In genomic region chr15:56887782-56888127, GRCh38 we compare ENCODE assay signal across 8 cellular contexts. TPM values are rescaled to one million over a fixed set of nuclear protein-coding genes. Genes with fewer than 3 reads are reported as not detected.
A peak's percentile ranks its signal among the peaks of the same experiment; 100 is the strongest.
DNase-seq lines count a peak whose midpoint lies in the region; ATAC-seq and TF ChIP-seq lines count a peak whose summit lies in the region.

No MANE protein-coding gene starts in this region.

- TF ChIP-seq CTCF in activated B cell treated with CpG ODN at 0.5 μM for 24 hours (IDR thresholded peaks at IDR 0.05): no peak

- ATAC-seq in activated B cell treated with CpG ODN at 0.5 μM for 24 hours (ENCODE audit: low read depth): no peak
- ATAC-seq in right cardiac atrium: no peak
- no peak for ATAC-seq in GM18873 (IDR thresholded peaks at IDR 0.05; ENCODE audit: low FRiP score, unreplicated experiment)

- H3K27me3 Mint-ChIP-seq in activated B cell treated with CpG ODN at 0.5 μM for 24 hours: no peaks in the 10 kb centered on the region

- peak overlapping the region; percentile 91 for H3K27ac Mint-ChIP-seq in activated B cell treated with CpG ODN at 0.5 μM for 24 hours

- no peaks in the 10 kb centered on the region for H3K9me3 ChIP-seq in right cardiac atrium (ENCODE audit: control insufficient read depth, low read length)
- no peaks in the 10 kb centered on the region for H3K9me3 ChIP-seq in skeletal muscle tissue (ENCODE audit: control insufficient read depth in 3 of 3, low read length in 3 of 3)

- 5% methylated on average over 1 of the region's 1 CpG for WGBS in right cardiac atrium

- intact Hi-C loops in activated B cell treated with CpG ODN at 0.5 μM for 24 hours (cut with micrococcal nuclease): loop anchor here (1.0 to 10.0 kb wide), 7 partner anchors 10 to 643 kb away; partner anchors contain the start of genes RFX7, TCF12 and ZNF280D
- intact Hi-C loops in right cardiac atrium (cut with DNase I): loop anchor here in 3 of 4 donors (1.0 to 2.0 kb wide), 2 partner anchors 31 kb away; partner anchors contain the start of gene TCF12 (in 3 of the 3)

- peak overlapping the region; percentile 87 for H3K4me3 Mint-ChIP-seq in activated B cell treated with CpG ODN at 0.5 μM for 24 hours

- H3K9me3 Mint-ChIP-seq in activated B cell treated with CpG ODN at 0.5 μM for 24 hours: no peaks in the 10 kb centered on the region

- H3K36me3 ChIP-seq in H7 (replicated peaks; ENCODE audit: control insufficient read depth, insufficient read depth, low read length): no peaks in the 10 kb centered on the region
- H3K36me3 ChIP-seq in skeletal muscle tissue (ENCODE audit: control insufficient read depth in 3 of 3, insufficient read depth in 3 of 3, low read length in 3 of 3): peaks cover 0 to 2% (median 0%) of the 10 kb centered on the region in 3 donors

- peaks cover 28% of the 10 kb centered on the region for H3K4me1 Mint-ChIP-seq in activated B cell treated with CpG ODN at 0.5 μM for 24 hours

- H3K9ac ChIP-seq in skeletal muscle tissue (ENCODE audit: low read depth in 1 of 3, low read length in 3 of 3): peak overlapping the region; percentile 90 to 94 (median 91)

- POLR2A ChIA-PET in activated B cell treated with CpG ODN at 0.5 μM for 24 hours (lab: Charles Lee): interaction anchor here (0.7 to 2.9 kb wide), 4 partner anchors 20 to 154 kb away, joined by 3 to 84 read pairs (median 4); partner anchors contain the start of genes TCF12 and ZNF280D

- CTCF ChIA-PET in activated B cell treated with CpG ODN at 0.5 μM for 24 hours (lab: Charles Lee): interaction anchor here (0.7 to 0.9 kb wide), 2 partner anchors 30 to 154 kb away, joined by 3 to 6 read pairs; partner anchors contain the start of genes TCF12 and ZNF280D

- H3K36me3 Mint-ChIP-seq in activated B cell treated with CpG ODN at 0.5 μM for 24 hours (ENCODE audit: low read depth): peaks cover 3% of the 10 kb centered on the region

- DNase-seq in H7 (no peak), activated B cell treated with CpG ODN at 0.5 μM for 24 hours (no peak), right cardiac atrium (no peak), NCI-H748 (lab: John Stamatoyannopoulos, UW; ENCODE audit: unreplicated experiment) (no peak), globus pallidus (ENCODE audit: low spot score) (no peak), NOMO-1 treated with dmso at 0.1 percent for 144 hours (lab: John Stamatoyannopoulos, UW; ENCODE audit: unreplicated experiment) (no peak)

- H3K27me3 ChIP-seq in H7 (ENCODE audit: control insufficient read depth, insufficient read depth, low read length) (no peaks in the 10 kb centered on the region; the same call in 1 of the 2 replicates), right cardiac atrium (ENCODE audit: control insufficient read depth, insufficient read depth) (no peaks in the 10 kb centered on the region), skeletal muscle tissue (ENCODE audit: control insufficient read depth in 3 of 3, insufficient read depth in 3 of 3, low read length in 3 of 3) (no peaks in the 10 kb centered on the region)

- peak overlapping the region; percentile 99 for H3K27ac ChIP-seq in right cardiac atrium (ENCODE audit: low read length)
- peak overlapping the region; percentile 96 for H3K27ac ChIP-seq in skeletal muscle tissue (ENCODE audit: low read depth, low read length)

- H3K4me3 ChIP-seq in H7 (ENCODE audit: insufficient read depth, low read depth, low read length) (peak overlapping the region; percentile 67), right cardiac atrium (ENCODE audit: low read length) (peak overlapping the region; percentile 70), skeletal muscle tissue (ENCODE audit: low read length in 3 of 3) (peak overlapping the region; percentile 76 to 85 (median 84))

- H3K4me1 ChIP-seq in right cardiac atrium (ENCODE audit: control insufficient read depth, insufficient read depth, low read length): peaks cover 3% of the 10 kb centered on the region
- peaks cover 14 to 22% (median 16%) of the 10 kb centered on the region in 3 donors for H3K4me1 ChIP-seq in skeletal muscle tissue (ENCODE audit: control insufficient read depth in 3 of 3, insufficient read depth in 3 of 3, low read length in 3 of 3)

RNA-seq across cellular contexts. Expression of gene TCF12, which starts 30.7 kb away (rescaled TPM):
- 54.5 and 91.7 TPM in 2 replicates for total RNA-seq in H7 (2014; rRNA removed; shearing (Covaris generic))
- total RNA-seq in activated B cell treated with CpG ODN at 0.5 μM for 24 hours (88.5 and 119 TPM in 2 replicates), right cardiac atrium (10 to 100 TPM; 50.4 to 58.8 (median 53.2) TPM), skeletal muscle tissue (136 TPM)
- polyA plus RNA-seq in right cardiac atrium: 11.7 TPM
